ENCODE assay signal across 8 cellular contexts in the genomic region with DNA sequence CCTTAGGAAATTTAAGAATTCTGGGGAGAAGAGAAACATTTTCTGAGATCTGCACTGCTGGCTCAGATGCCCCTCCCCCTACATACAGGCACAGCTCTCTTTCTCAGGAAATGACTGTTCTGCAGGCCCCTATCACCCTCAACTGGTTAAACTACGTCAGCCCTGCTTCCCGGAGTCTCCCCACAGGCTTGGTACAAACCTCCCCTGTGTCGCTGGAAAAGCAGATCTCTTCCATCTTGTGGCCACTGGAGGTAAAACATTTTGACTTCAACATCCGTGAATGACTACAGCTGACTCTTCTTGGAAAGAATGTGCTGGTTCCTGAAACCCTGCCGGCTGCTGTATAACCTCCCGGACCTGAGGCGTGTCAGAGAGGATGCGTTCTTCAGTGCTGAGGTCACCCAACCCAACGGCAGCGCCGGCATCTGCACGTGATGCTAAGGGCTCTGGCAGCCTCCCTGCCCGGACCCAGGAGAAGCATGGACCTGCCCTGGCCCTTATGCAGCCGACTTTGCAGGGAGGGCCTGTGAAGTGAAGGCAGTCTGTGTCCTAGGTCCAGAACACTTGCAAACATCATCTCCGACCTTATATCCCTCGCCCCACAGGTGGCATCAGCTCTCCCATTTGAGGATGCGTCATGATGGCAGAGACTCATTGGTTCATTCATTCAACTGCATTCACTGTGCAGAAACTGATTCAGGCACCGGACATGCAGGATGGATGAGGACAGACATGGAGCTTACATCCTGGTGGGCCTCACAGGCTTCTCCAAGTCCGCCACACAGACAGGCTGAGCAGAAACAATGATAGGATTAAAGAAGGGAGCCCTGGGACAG.
DNase-seq lines count a peak whose midpoint lies in the region; ATAC-seq and TF ChIP-seq lines count a peak whose summit lies in the region.

No MANE protein-coding gene starts in this region.

- no peaks in the 10 kb centered on the region for H3K27me3 Mint-ChIP-seq in MCF 10A (ENCODE audit: insufficient read depth, unreplicated experiment)

- peak overlapping the region; percentile 42 for H3K4me3 Mint-ChIP-seq in MCF 10A (ENCODE audit: unreplicated experiment)

- H3K4me3 ChIP-seq in GM06990 (replicated peaks; ENCODE audit: low read depth, low read length) (peak overlapping the region; percentile 17), skeletal muscle satellite cell (ENCODE audit: low read length) (peak overlapping the region; percentile 48)

- H3K9me3 Mint-ChIP-seq in MCF 10A (ENCODE audit: unreplicated experiment), result no peaks in the 10 kb centered on the region

- no peaks in the 10 kb centered on the region for H3K9me3 ChIP-seq in skeletal muscle satellite cell (replicated peaks; ENCODE audit: low read length)

- BruUV-seq in MCF 10A (replicated peaks; lab: Mats Ljungman, UMichigan), result no TSS peak

- ATAC-seq in HG02763 (IDR thresholded peaks at IDR 0.05; ENCODE audit: unreplicated experiment) (peak; percentile 38), GM18520 (IDR thresholded peaks at IDR 0.05; ENCODE audit: unreplicated experiment) (no peak)

- CTCF ChIA-PET in MCF 10A (lab: Yijun Ruan, JAX), result interaction anchor here (0.6 to 6.8 kb wide), 50 partner anchors 9 to 1307 kb away, joined by 3 to 113 read pairs (median 4); partner anchors contain the start of gene SAMD4A

- H3K27me3 ChIP-seq in GM06990 (replicated peaks; ENCODE audit: control insufficient read depth, insufficient read depth, low read length) (no peaks in the 10 kb centered on the region), skeletal muscle satellite cell (ENCODE audit: control insufficient read depth, insufficient read depth, low read length) (no peaks in the 10 kb centered on the region)

- H3K27ac Mint-ChIP-seq in MCF 10A (ENCODE audit: low read depth, unreplicated experiment), result peak overlapping the region; percentile 93

- peak overlapping the region; percentile 81 for H3K4me2 ChIP-seq in skeletal muscle satellite cell (ENCODE audit: low read length)

- intact Hi-C loops in MCF 10A (cut with micrococcal nuclease), result loop anchor here (1.0 to 10.0 kb wide), 4 partner anchors 34 to 269 kb away; partner anchors contain the start of gene CGRRF1

- peaks cover 21% of the 10 kb centered on the region for H3K4me1 Mint-ChIP-seq in MCF 10A (ENCODE audit: insufficient read depth, unreplicated experiment)

- TF ChIP-seq CTCF in GM06990 (IDR thresholded peaks at IDR 0.05; ENCODE audit: insufficient read depth, low read length, poor library complexity, severe bottlenecking) (peak; percentile 47), MCF 10A (IDR thresholded peaks at IDR 0.05; ENCODE audit: unreplicated experiment) (peak; percentile 49)

- POLR2A ChIA-PET in MCF 10A (lab: Yijun Ruan, JAX), result interaction anchor here (0.5 to 4.9 kb wide), 19 partner anchors 15 to 638 kb away, joined by 3 to 68 read pairs (median 3); partner anchors contain the start of genes ATG14 and SAMD4A

- peak overlapping the region; percentile 86 for H3K9ac ChIP-seq in skeletal muscle satellite cell (ENCODE audit: low read depth, low read length)

- peaks cover 28% of the 10 kb centered on the region for H3K36me3 Mint-ChIP-seq in MCF 10A (ENCODE audit: insufficient read depth, unreplicated experiment)

- H3K36me3 ChIP-seq in GM06990 (ENCODE audit: control insufficient read depth, insufficient read depth, low read length) (no peaks in the 10 kb centered on the region), skeletal muscle satellite cell (ENCODE audit: insufficient read depth, low read length) (peaks cover 25% of the 10 kb centered on the region)

- H3K4me1 ChIP-seq in skeletal muscle satellite cell (ENCODE audit: control insufficient read depth, insufficient read depth, low read length), result peaks cover 36% of the 10 kb centered on the region

- DNase-seq in GM06990 (ENCODE audit: extremely low read depth, insufficient read length) (peak; percentile 60), NCI-H1930 (lab: John Stamatoyannopoulos, UW) (peak; percentile 55 to 56), UCSD-AML1 (lab: John Stamatoyannopoulos, UW; ENCODE audit: unreplicated experiment) (peak; percentile 80), MCF 10A (ENCODE audit: unreplicated experiment) (peak; percentile 98), iPS-NIHi11 (ENCODE audit: low spot score) (peak; percentile 97)
